ENCODE assay signal across 22 cellular contexts in the genomic region with DNA sequence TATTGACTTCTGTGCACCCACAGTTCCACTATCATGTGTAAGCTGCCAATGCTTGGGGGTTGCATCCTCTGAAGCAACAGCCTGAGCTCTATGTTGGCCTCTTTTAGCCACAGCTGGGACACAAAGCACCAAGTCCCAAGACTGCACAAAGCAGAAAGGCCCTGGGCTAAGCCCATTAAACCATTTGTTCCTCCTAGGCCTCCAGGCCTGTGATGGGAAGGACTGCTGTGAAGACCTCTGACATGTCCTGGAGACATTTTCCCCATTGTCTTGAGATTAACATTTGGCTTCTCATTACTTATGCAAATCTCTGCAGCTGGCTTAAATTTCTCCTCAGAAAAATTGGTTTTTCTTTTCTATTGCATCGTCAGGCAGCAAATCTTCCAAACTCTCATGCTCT.
"Had no signal": no experiment of that assay in that cellular context is flagged by ENCODE, and none has a peak within 500 bp of the region (broad histone marks: within the 10 kb centered on the region; RNA-seq: fewer than 3 reads in every experiment).

No MANE protein-coding gene starts in this region.

- H3K4me1 ChIP-seq: gastrocnemius medialis, lower lobe of right lung, psoas muscle, spleen, upper lobe of left lung had no signal

- H3K27me3 Mint-ChIP-seq: stimulated activated naive B cell treated with anti-CD40 and anti-IgM and Interleukin-4, amounts not matched to agents 10 μg/mL and 1 μg/mL and 100 μg/mL, for 72 hours; stimulated activated naive CD8-positive, alpha-beta T cell treated with anti-CD3 and anti-CD28 coated beads, Interleukin-15, Interleukin-2, amounts not matched to agents 100 ng/mL and 50 ng/mL, for 24 hours had no signal

- H3K4me3 Mint-ChIP-seq: natural killer cell; neural crest cell; stimulated activated naive B cell treated with anti-CD40 and anti-IgM and Interleukin-4, amounts not matched to agents 10 μg/mL and 1 μg/mL and 100 μg/mL, for 72 hours; stimulated activated naive CD8-positive, alpha-beta T cell treated with anti-CD3 and anti-CD28 coated beads, Interleukin-15, Interleukin-2, amounts not matched to agents 100 ng/mL and 50 ng/mL, for 24 hours had no signal

- H3K4me3 ChIP-seq: gastrocnemius medialis, lower lobe of right lung, psoas muscle, skin epidermis, spleen, thoracic aorta, tibial nerve, upper lobe of left lung had no signal

- H3K36me3 ChIP-seq: gastrocnemius medialis, lower lobe of right lung, neutrophil, spleen, thoracic aorta, tibial nerve, upper lobe of left lung had no signal

- DNase-seq: cortex of kidney; effector CD4-positive, alpha-beta T cell; foreskin fibroblast; gastrocnemius medialis; head of caudate nucleus; left ventricle myocardium superior; lower lobe of right lung; natural killer cell; psoas muscle; right cardiac atrium; spleen; stimulated activated CD4-positive, alpha-beta T cell treated with anti-CD3 and anti-CD28 coated beads, Interleukin-4, amount 100 ng/mL, for 4 hours; stimulated activated naive B cell treated with anti-CD40 and anti-IgM and Interleukin-4, amounts not matched to agents 10 μg/mL and 1 μg/mL and 100 μg/mL, for 72 hours; upper lobe of left lung had no signal

- H3K36me3 Mint-ChIP-seq: stimulated activated naive B cell treated with anti-CD40 and anti-IgM and Interleukin-4, amounts not matched to agents 10 μg/mL and 1 μg/mL and 100 μg/mL, for 72 hours had no signal

- H3K4me1 Mint-ChIP-seq: natural killer cell; stimulated activated naive B cell treated with anti-CD40 and anti-IgM and Interleukin-4, amounts not matched to agents 10 μg/mL and 1 μg/mL and 100 μg/mL, for 72 hours had no signal

- ATAC-seq: esophagus mucosa; gastrocnemius medialis; left ventricle myocardium superior; lower lobe of right lung; natural killer cell; psoas muscle; right cardiac atrium; stimulated activated naive B cell treated with anti-CD40 and anti-IgM and Interleukin-4, amounts not matched to agents 10 μg/mL and 1 μg/mL and 100 μg/mL, for 72 hours had no signal

- H3K27ac Mint-ChIP-seq: natural killer cell; stimulated activated naive B cell treated with anti-CD40 and anti-IgM and Interleukin-4, amounts not matched to agents 10 μg/mL and 1 μg/mL and 100 μg/mL, for 72 hours; stimulated activated naive CD8-positive, alpha-beta T cell treated with anti-CD3 and anti-CD28 coated beads, Interleukin-15, Interleukin-2, amounts not matched to agents 100 ng/mL and 50 ng/mL, for 24 hours had no signal

- H3K9me3 ChIP-seq: gastrocnemius medialis had no signal

- H3K27me3 ChIP-seq: gastrocnemius medialis, neutrophil, spleen, tibial nerve, upper lobe of left lung had no signal

- H3K27ac ChIP-seq: epithelial cell of prostate, gastrocnemius medialis, lower lobe of right lung, neutrophil, psoas muscle, skin epidermis, spleen, thoracic aorta, tibial nerve, upper lobe of left lung had no signal
